In the genomic region with DNA sequence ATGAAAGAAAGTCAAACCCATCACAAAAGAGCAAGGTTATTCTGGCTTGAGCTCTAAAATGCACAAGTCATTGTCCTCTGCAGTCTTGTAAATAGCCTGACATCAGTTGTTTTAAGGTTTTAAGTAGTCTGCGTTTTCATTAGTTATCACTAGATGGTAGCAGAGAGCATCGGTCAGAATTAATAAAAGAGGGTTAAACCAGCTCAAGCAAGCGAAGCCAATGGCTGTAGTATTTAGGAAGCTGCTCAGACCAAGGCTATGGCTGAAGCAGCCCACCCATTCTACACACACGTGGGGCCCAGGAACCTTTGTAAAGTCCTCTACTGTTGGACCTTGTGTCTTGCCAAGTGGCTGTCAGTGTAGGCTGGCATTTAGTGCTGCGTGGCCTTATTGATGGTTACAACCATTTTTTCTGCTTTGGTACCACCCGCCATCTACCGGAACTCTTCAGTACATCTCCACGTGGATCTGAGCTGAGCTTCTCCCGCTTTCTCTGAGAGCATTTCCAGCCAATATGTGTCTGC, we compare ENCODE assay signal across 8 cellular contexts. TPM values are rescaled to one million over a fixed set of nuclear protein-coding genes. Genes with fewer than 3 reads are reported as not detected.
DNase-seq lines count a peak whose midpoint lies in the region; FAIRE-seq and TF ChIP-seq lines count a peak whose summit lies in the region.

No MANE protein-coding gene starts in this region.

- H2AFZ ChIP-seq in OCI-LY3 (ENCODE audit: low read depth, low read length), result peak overlapping the region; percentile 91

- H3K27me3 ChIP-seq in OCI-LY3 (ENCODE audit: low read depth, low read length), result no peaks in the 10 kb centered on the region
- no peaks in the 10 kb centered on the region for H3K27me3 ChIP-seq in liver (ENCODE audit: control insufficient read depth in 4 of 4, insufficient read depth in 4 of 4, low read length in 3 of 4)

- H3K27ac ChIP-seq in OCI-LY3 (ENCODE audit: low read length) (peak overlapping the region; percentile 71), liver (ENCODE audit: low read depth in 1 of 2, low read length in 2 of 2) (no peak overlapping the region)

- H3K9me3 ChIP-seq in OCI-LY3 (ENCODE audit: insufficient read depth, low read length), result no peaks in the 10 kb centered on the region
- H3K9me3 ChIP-seq in liver (ENCODE audit: control insufficient read depth in 4 of 4, low read length in 3 of 4), result no peaks in the 10 kb centered on the region

- peak overlapping the region; percentile 80 for H3K4me2 ChIP-seq in OCI-LY3 (ENCODE audit: low read length)

- H3K79me2 ChIP-seq in OCI-LY3 (ENCODE audit: low read length), result no peaks in the 10 kb centered on the region

- 30% methylated on average over 9 of the region's 9 CpGs for WGBS in liver

- H3K4me3 ChIP-seq in OCI-LY3 (ENCODE audit: low read length), result peak overlapping the region; percentile 71
- H3K4me3 ChIP-seq in liver (ENCODE audit: low read depth in 1 of 3, low read length in 3 of 3), result no peak overlapping the region

- H3K36me3 ChIP-seq in OCI-LY3 (replicated peaks; ENCODE audit: low read depth, low read length) (no peaks in the 10 kb centered on the region), liver (ENCODE audit: control insufficient read depth in 4 of 4, insufficient read depth in 3 of 4, low read depth in 1 of 4, low read length in 3 of 4) (no peaks in the 10 kb centered on the region)

- DNase-seq in NOMO-1 treated with DMSO at 0.1 percent for 48 hours (lab: John Stamatoyannopoulos, UW; ENCODE audit: unreplicated experiment) (peak; percentile 39), NOMO-1 treated with dmso at 0.1 percent for 144 hours (lab: John Stamatoyannopoulos, UW; ENCODE audit: unreplicated experiment) (no peak), KG1 (lab: John Stamatoyannopoulos, UW) (peak; percentile 62), cerebellar cortex (ENCODE audit: low spot score) (peak; percentile 93), urothelium cell line (ENCODE audit: low spot score) (peak; percentile 36)
- DNase-seq in stimulated activated CD4-positive, alpha-beta T cell treated with anti-CD3 and anti-CD28 coated beads, Interleukin-4, amount 100 ng/mL, for 24 hours, result no peak

- peak; percentile 80 to 86 for TF ChIP-seq RAD21 in liver (IDR thresholded peaks at IDR 0.05)

- TF ChIP-seq CTCF in OCI-LY3 (IDR thresholded peaks at IDR 0.05; ENCODE audit: low read depth, low read length), result peak; percentile 73
- peak; percentile 71 for TF ChIP-seq CTCF in liver (IDR thresholded peaks at IDR 0.05; ENCODE audit: low read depth, low read length, missing input control)

- peak overlapping the region; percentile 63 for H3K9ac ChIP-seq in OCI-LY3 (ENCODE audit: low read length)
- H3K9ac ChIP-seq in liver (ENCODE audit: low read depth in 1 of 2, low read length in 2 of 2), result no peak overlapping the region

- peaks cover 13% of the 10 kb centered on the region for H3K4me1 ChIP-seq in OCI-LY3 (ENCODE audit: low read length)
- H3K4me1 ChIP-seq in liver (ENCODE audit: control insufficient read depth in 4 of 4, insufficient read depth in 4 of 4, low read length in 3 of 4), result no peaks in the 10 kb centered on the region

- FAIRE-seq in urothelium cell line (lab: Jason Lieb, UNC), result no peak

- no peaks in the 10 kb centered on the region for H4K20me1 ChIP-seq in OCI-LY3 (ENCODE audit: insufficient read depth, low read length)

TF ChIP-seq in liver, 16 proteins besides CTCF, POLR2A, EP300 and RAD21:
- TF ChIP-seq RXRA (IDR thresholded peaks at IDR 0.05) (peak in 1 of 2 donors; percentile 9), FOXA2 (IDR thresholded peaks at IDR 0.05) (no peak), HNF4A (conservative IDR thresholded peaks at IDR 0.05) (no peak)
- TF ChIP-seq, protein P1, sequence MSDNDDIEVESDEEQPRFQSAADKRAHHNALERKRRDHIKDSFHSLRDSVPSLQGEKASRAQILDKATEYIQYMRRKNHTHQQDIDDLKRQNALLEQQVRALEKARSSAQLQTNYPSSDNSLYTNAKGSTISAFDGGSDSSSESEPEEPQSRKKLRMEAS (IDR thresholded peaks at IDR 0.05), result no peak
- TF ChIP-seq, protein P2, sequence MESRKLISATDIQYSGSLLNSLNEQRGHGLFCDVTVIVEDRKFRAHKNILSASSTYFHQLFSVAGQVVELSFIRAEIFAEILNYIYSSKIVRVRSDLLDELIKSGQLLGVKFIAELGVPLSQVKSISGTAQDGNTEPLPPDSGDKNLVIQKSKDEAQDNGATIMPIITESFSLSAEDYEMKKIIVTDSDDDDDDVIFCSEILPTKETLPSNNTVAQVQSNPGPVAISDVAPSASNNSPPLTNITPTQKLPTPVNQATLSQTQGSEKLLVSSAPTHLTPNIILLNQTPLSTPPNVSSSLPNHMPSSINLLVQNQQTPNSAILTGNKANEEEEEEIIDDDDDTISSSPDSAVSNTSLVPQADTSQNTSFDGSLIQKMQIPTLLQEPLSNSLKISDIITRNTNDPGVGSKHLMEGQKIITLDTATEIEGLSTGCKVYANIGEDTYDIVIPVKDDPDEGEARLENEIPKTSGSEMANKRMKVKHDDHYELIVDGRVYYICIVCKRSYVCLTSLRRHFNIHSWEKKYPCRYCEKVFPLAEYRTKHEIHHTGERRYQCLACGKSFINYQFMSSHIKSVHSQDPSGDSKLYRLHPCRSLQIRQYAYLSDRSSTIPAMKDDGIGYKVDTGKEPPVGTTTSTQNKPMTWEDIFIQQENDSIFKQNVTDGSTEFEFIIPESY (IDR thresholded peaks at IDR 0.05), result no peak

RNA-seq across cellular contexts. Expression of a gene that starts 13.3 kb away (rescaled TPM):
- total RNA-seq in liver, result 1 to 10 TPM; 1.4 to 2.8 TPM
- 1 to 10 TPM; 1.3 to 2.1 TPM for polyA plus RNA-seq in liver

RNA-seq across cellular contexts. Expression of a gene that starts 20.3 kb away (rescaled TPM):
- under 1 TPM in 1 of 2 donors, not detected in 1; 0.08 TPM for total RNA-seq in liver
- polyA plus RNA-seq in liver, result not detected

RNA-seq across cellular contexts. Expression of a gene that starts 46.2 kb away (rescaled TPM):
- 1 to 10 TPM; 2.4 to 2.8 TPM for total RNA-seq in liver
- 1 to 10 TPM; 1.3 to 2.0 TPM for polyA plus RNA-seq in liver

RNA-seq across cellular contexts. Expression of a gene that starts 57.3 kb away (rescaled TPM):
- 1 to 10 TPM; 2.6 to 3.5 TPM for total RNA-seq in liver
- 1 to 10 TPM in 1 of 2 donors, under 1 TPM in 1; 0.90 to 1.1 TPM for polyA plus RNA-seq in liver

Comparison
In these comparisons a context has a peak if more than half of its experiments do, and no peak if none do; other contexts are left out.
1. DNase-seq: peak in NOMO-1 treated with DMSO at 0.1 percent for 48 hours (single experiment), KG1 (single experiment), cerebellar cortex (single experiment) and urothelium cell line (single experiment); none in NOMO-1 treated with dmso at 0.1 percent for 144 hours (single experiment) and stimulated activated CD4-positive, alpha-beta T cell treated with anti-CD3 and anti-CD28 coated beads, Interleukin-4, amount 100 ng/mL, for 24 hours (single experiment).